In genomic region chr3:23800731-23801130, GRCh38 we compare ENCODE assay signal across 9 cellular contexts. TPM values are rescaled to one million over a fixed set of nuclear protein-coding genes. Genes with fewer than 3 reads are reported as not detected.
DNase-seq lines count a peak whose midpoint lies in the region; ATAC-seq and TF ChIP-seq lines count a peak whose summit lies in the region.
"Had no signal": no experiment of that assay in that cellular context is flagged by ENCODE, and none has a peak within 500 bp of the region (broad histone marks: within the 10 kb centered on the region; RNA-seq: fewer than 3 reads in every experiment).

No MANE protein-coding gene starts in this region.

- no TSS peak for BruUV-seq in Panc1 (replicated peaks; lab: Mats Ljungman, UMichigan)

- DNase-seq in DMS53 (lab: John Stamatoyannopoulos, UW) (peak; percentile 14), DMS53 treated with DMSO at 0.1 percent for 48 hours (lab: John Stamatoyannopoulos, UW; ENCODE audit: unreplicated experiment) (no peak), Panc1 (ENCODE audit: low read depth, low spot score) (no peak), fibroblast of the aortic adventitia (ENCODE audit: low read depth) (peak; percentile 70), superior temporal gyrus (ENCODE audit: extremely low spot score) (peak; percentile 67), NCI-H774 (lab: John Stamatoyannopoulos, UW) (no peak)
- DNase-seq in stimulated activated naive CD8-positive, alpha-beta T cell treated with anti-CD3 and anti-CD28 coated beads, Interleukin-15, amount 100 ng/mL, for 72 hours, result no peak

- no peaks in the 10 kb centered on the region for H3K36me3 ChIP-seq in Panc1 (ENCODE audit: control insufficient read depth, insufficient read depth, low read length)

- POLR2A ChIA-PET in Panc1 (lab: Charles Lee), result no interaction called here

- no peak overlapping the region for H3K4me3 Mint-ChIP-seq in stimulated activated naive CD8-positive, alpha-beta T cell treated with anti-CD3 and anti-CD28 coated beads, Interleukin-15, amount 100 ng/mL, for 72 hours

- in situ Hi-C loops in Panc1 (cut with HindIII; ENCODE audit: low pct_unique_long_range_greater_than_20kb, low sequenced_read_pairs), result no loop called here

- H3K4me1 ChIP-seq in Panc1 (ENCODE audit: control insufficient read depth, insufficient read depth, low read length), result peaks cover 11% of the 10 kb centered on the region
- H3K4me1 ChIP-seq: parathyroid adenoma had no signal

- H3K4me3 ChIP-seq in Panc1 (ENCODE audit: low read depth in 2 of 2, low read length in 2 of 2), result no peak overlapping the region
- no peak overlapping the region for H3K4me3 ChIP-seq in fibroblast of the aortic adventitia (ENCODE audit: low read depth, low read length)

- H3K27ac ChIP-seq in Panc1 (ENCODE audit: low read length), result no peak overlapping the region
- H3K27ac ChIP-seq: parathyroid adenoma had no signal

- CTCF ChIA-PET in Panc1 (lab: Charles Lee), result interaction anchor here (0.5 to 1.0 kb wide), 2 partner anchors 152 to 190 kb away, joined by 3 to 5 read pairs; no protein-coding TSS in a partner anchor

- TF ChIP-seq CTCF in Panc1 (IDR thresholded peaks at IDR 0.05) (peak; percentile 34; the same call in 1 of the 2 replicates), fibroblast of the aortic adventitia (IDR thresholded peaks at IDR 0.05; ENCODE audit: insufficient read depth, low read length) (peak; percentile 45)

- H3K4me1 Mint-ChIP-seq in stimulated activated naive CD8-positive, alpha-beta T cell treated with anti-CD3 and anti-CD28 coated beads, Interleukin-15, amount 100 ng/mL, for 72 hours, result peaks cover 30% of the 10 kb centered on the region

- H3K27me3 ChIP-seq in Panc1 (ENCODE audit: control insufficient read depth, insufficient read depth, low read length), result no peaks in the 10 kb centered on the region

- H3K9me3 ChIP-seq in Panc1 (ENCODE audit: control insufficient read depth, insufficient read depth, low read depth, low read length), result no peaks in the 10 kb centered on the region

- peak; percentile 66; the same call in 1 of the 2 replicates for ATAC-seq in Panc1
- ATAC-seq in stimulated activated naive CD8-positive, alpha-beta T cell treated with anti-CD3 and anti-CD28 coated beads, Interleukin-15, amount 100 ng/mL, for 72 hours, result no peak
- ATAC-seq in GM18907 (IDR thresholded peaks at IDR 0.05; ENCODE audit: unreplicated experiment), result no peak

- H3K27ac Mint-ChIP-seq in stimulated activated naive CD8-positive, alpha-beta T cell treated with anti-CD3 and anti-CD28 coated beads, Interleukin-15, amount 100 ng/mL, for 72 hours, result no peak overlapping the region

- intact Hi-C loops in Panc1 (cut with micrococcal nuclease; ENCODE audit: unreplicated experiment), result loop anchor here (10.0 kb wide), 1 partner anchor 136 kb away; no protein-coding TSS in a partner anchor

- H3K27me3 Mint-ChIP-seq in stimulated activated naive CD8-positive, alpha-beta T cell treated with anti-CD3 and anti-CD28 coated beads, Interleukin-15, amount 100 ng/mL, for 72 hours, result peaks cover 37% of the 10 kb centered on the region

- no peaks in the 10 kb centered on the region for H3K9me3 Mint-ChIP-seq in stimulated activated naive CD8-positive, alpha-beta T cell treated with anti-CD3 and anti-CD28 coated beads, Interleukin-15, amount 100 ng/mL, for 72 hours

RNA-seq across cellular contexts. Expression of gene UBE2E1, which starts 5.0 kb away (rescaled TPM):
- total RNA-seq in Panc1 (2021; ENCODE audit: unreplicated experiment) (127 TPM), fibroblast of the aortic adventitia (ENCODE audit: low replicate concordance) (34.6 and 108 TPM in 2 replicates)
- 103 TPM for polyA plus RNA-seq in Panc1 (2012; ENCODE audit: insufficient read length)

Comparison
In these comparisons a context has a peak if more than half of its experiments do, and no peak if none do; other contexts are left out.
1. DNase-seq: peak in DMS53 (single experiment), fibroblast of the aortic adventitia (single experiment) and superior temporal gyrus (single experiment); none in DMS53 treated with DMSO at 0.1 percent for 48 hours (single experiment), Panc1 (single experiment), stimulated activated naive CD8-positive, alpha-beta T cell treated with anti-CD3 and anti-CD28 coated beads, Interleukin-15, amount 100 ng/mL, for 72 hours (0 of 2) and NCI-H774 (single experiment).